In the genomic region with DNA sequence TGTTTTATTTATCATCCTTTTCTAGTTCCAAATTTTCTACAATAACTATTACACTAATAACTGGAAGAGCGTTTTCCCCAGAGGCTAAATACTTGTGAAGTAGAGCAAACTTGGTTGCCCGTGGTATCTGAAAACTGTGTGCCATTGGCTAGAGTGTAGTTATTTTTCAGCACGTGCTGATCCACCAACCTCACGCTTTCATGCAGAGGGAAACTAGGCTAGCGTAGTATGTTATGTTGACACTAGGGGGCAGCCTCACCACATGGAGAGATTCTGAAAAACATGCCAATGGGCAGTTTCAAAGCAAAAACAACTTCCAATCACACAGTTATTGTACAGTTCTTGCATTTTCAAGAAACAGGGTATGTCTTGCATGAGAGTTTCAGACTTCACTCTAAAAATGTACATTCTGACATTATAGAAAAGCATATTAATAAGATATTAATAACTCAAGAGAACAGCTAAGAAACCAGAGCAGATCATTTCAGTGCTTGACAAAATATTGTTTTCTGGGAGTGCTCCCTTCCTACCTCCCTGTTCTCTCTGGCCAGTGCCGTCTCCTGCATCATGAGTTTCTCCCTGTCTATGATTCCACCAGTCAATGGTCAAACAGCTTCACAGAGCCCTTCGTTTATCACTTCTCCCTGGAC, we compare ENCODE assay signal across 8 cellular contexts. TPM values are rescaled to one million over a fixed set of nuclear protein-coding genes. Genes with fewer than 3 reads are reported as not detected.
DNase-seq lines count a peak whose midpoint lies in the region; ATAC-seq and TF ChIP-seq lines count a peak whose summit lies in the region.

No MANE protein-coding gene starts in this region.

- ATAC-seq in IMR-90 (ENCODE audit: low read depth) = peak; percentile 97
- peak; percentile 84 to 91 for ATAC-seq in upper lobe of left lung (ENCODE audit: low FRiP score in 2 of 2)

- no peaks in the 10 kb centered on the region for H3K27me3 ChIP-seq in IMR-90 (ENCODE audit: control insufficient read depth, insufficient read depth, low read length)
- no peaks in the 10 kb centered on the region for H3K27me3 ChIP-seq in upper lobe of left lung

- no peak overlapping the region for H3K9ac ChIP-seq in IMR-90 (ENCODE audit: low read depth, low read length)

- no peak overlapping the region for H4K91ac ChIP-seq in IMR-90 (ENCODE audit: insufficient read depth, low read depth, low read length)

- TF ChIP-seq POLR2A in IMR-90 (IDR thresholded peaks at IDR 0.05; ENCODE audit: low read depth, low read length) = no peak
- no peak for TF ChIP-seq POLR2A in upper lobe of left lung (IDR thresholded peaks at IDR 0.05)

- no peaks in the 10 kb centered on the region for H3K9me1 ChIP-seq in IMR-90 (ENCODE audit: insufficient read depth, low read length)

- no peak overlapping the region for H2BK120ac ChIP-seq in IMR-90 (ENCODE audit: low read depth, low read length)

- in situ Hi-C loops in IMR-90 (cut with MboI; ENCODE audit: low sequenced_read_pairs) = no loop called here

- dilution Hi-C loops in IMR-90 (cut with HindIII; ENCODE audit: low sequenced_read_pairs, unreplicated experiment) = no loop called here

- H3K14ac ChIP-seq in IMR-90 (replicated peaks; ENCODE audit: low read depth, low read length) = no peak overlapping the region

- TF ChIP-seq EP300 in upper lobe of left lung (IDR thresholded peaks at IDR 0.05) = no peak

- peak overlapping the region; percentile 25 for H2AFZ ChIP-seq in IMR-90 (replicated peaks; ENCODE audit: low read length, poor library complexity)

- H3K4me1 ChIP-seq in IMR-90 (ENCODE audit: control insufficient read depth, insufficient read depth, low read length) (peaks cover 3% of the 10 kb centered on the region; the same call in 1 of the 2 replicates), upper lobe of left lung (no peaks in the 10 kb centered on the region)

- H3K18ac ChIP-seq in IMR-90 (ENCODE audit: low read depth, low read length) = no peak overlapping the region

- peak; percentile 18 to 28 for DNase-seq in NCI-H187 (lab: John Stamatoyannopoulos, UW)
- DNase-seq in NCI-H187 treated with DMSO at 0.1 percent for 48 hours (lab: John Stamatoyannopoulos, UW) = no peak
- peak; percentile 75 for DNase-seq in IMR-90
- peak; percentile 80 for DNase-seq in RPMI8226
- peak; percentile 74 to 75 for DNase-seq in activated T-cell treated with anti-CD3 and anti-CD28 coated beads, Interleukin-2, amount 50 U/mL, for 48 hours
- peak; percentile 68 for DNase-seq in fibroblast of the conjunctiva (ENCODE audit: low read depth)
- peak; percentile 41 for DNase-seq in non-pigmented ciliary epithelial cell (ENCODE audit: low read depth)
- peak in 1 of 2 donors; percentile 53 for DNase-seq in upper lobe of left lung

- H2BK15ac ChIP-seq in IMR-90 (ENCODE audit: low read depth, low read length) = no peak overlapping the region

- H2BK5ac ChIP-seq in IMR-90 (ENCODE audit: low read depth, low read length, poor library complexity, severe bottlenecking) = no peak overlapping the region

- H2BK20ac ChIP-seq in IMR-90 (ENCODE audit: low read depth, low read length) = no peak overlapping the region

- no peak overlapping the region for H3K56ac ChIP-seq in IMR-90 (ENCODE audit: extremely low read depth, insufficient read depth, low read length)

- no peak overlapping the region for H2AK9ac ChIP-seq in IMR-90 (replicated peaks; ENCODE audit: low read depth, low read length, poor library complexity)

- H3K23ac ChIP-seq in IMR-90 (ENCODE audit: low read depth, low read length) = no peak overlapping the region

- peak; percentile 93 for TF ChIP-seq CTCF in IMR-90 (conservative IDR thresholded peaks at IDR 0.05; ENCODE audit: low read depth, low read length)
- TF ChIP-seq CTCF in upper lobe of left lung (IDR thresholded peaks at IDR 0.05) = peak; percentile 74 to 86 (median 81)

- peak; percentile 91 for TF ChIP-seq RAD21 in IMR-90 (IDR thresholded peaks at IDR 0.05; ENCODE audit: low read length)

- no peak overlapping the region for H2AK5ac ChIP-seq in IMR-90 (ENCODE audit: low read depth, low read length)

- no peaks in the 10 kb centered on the region for H4K20me1 ChIP-seq in IMR-90 (ENCODE audit: insufficient read depth, low read length)

- no peaks in the 10 kb centered on the region for H3K36me3 ChIP-seq in IMR-90 (ENCODE audit: control insufficient read depth, insufficient read depth, low read length)
- H3K36me3 ChIP-seq in upper lobe of left lung = no peaks in the 10 kb centered on the region

- no peak overlapping the region for H4K5ac ChIP-seq in IMR-90 (ENCODE audit: low read depth, low read length)

- CTCF ChIA-PET in IMR-90 (lab: Yijun Ruan, JAX) = interaction anchor here (0.6 to 2.2 kb wide), 4 partner anchors 9 to 104 kb away, joined by 3 to 8 read pairs (median 5); no protein-coding TSS in a partner anchor

- H4K8ac ChIP-seq in IMR-90 (ENCODE audit: low read depth in 2 of 2, low read length in 2 of 2) = no peak overlapping the region

- 50% methylated on average over 2 of the region's 7 CpGs; no CpG with 5 or more reads in 1 of the 2 experiments for WGBS in IMR-90 (ENCODE audit: extremely low coverage in 2 of 2, insufficient read length in 1 of 2), 2 experiments
- 15 to 18% methylated on average over 7 of the region's 7 CpGs for WGBS in upper lobe of left lung, 2 donors

- H3K9me3 ChIP-seq in IMR-90 (ENCODE audit: control insufficient read depth, insufficient read depth, low read length) (no peaks in the 10 kb centered on the region), upper lobe of left lung (no peaks in the 10 kb centered on the region)

- H3K4me3 ChIP-seq in IMR-90 (ENCODE audit: insufficient read depth, low read depth, low read length) (no peak overlapping the region), upper lobe of left lung (no peak overlapping the region)

- POLR2A ChIA-PET in IMR-90 (lab: Charles Lee; ENCODE audit: unreplicated experiment) = no interaction called here

- no TSS peak for BruUV-seq in IMR-90 (replicated peaks; lab: Mats Ljungman, UMichigan)

- H3K79me1 ChIP-seq in IMR-90 (ENCODE audit: low read depth in 1 of 2, low read length in 2 of 2) = no peaks in the 10 kb centered on the region

- intact Hi-C loops in IMR-90 (cut with micrococcal nuclease) = loop anchor here (1.0 to 5.0 kb wide), 5 partner anchors 71 to 753 kb away; partner anchors contain the start of gene PDE12

- H3K4me2 ChIP-seq in IMR-90 (ENCODE audit: low read depth, low read length) = no peak overlapping the region

- no peak overlapping the region for H3K4ac ChIP-seq in IMR-90 (ENCODE audit: low read depth, low read length)

- H3K27ac ChIP-seq in IMR-90 (ENCODE audit: insufficient read depth, low read length) (no peak overlapping the region), upper lobe of left lung (no peak overlapping the region)

TF ChIP-seq in IMR-90, 13 proteins besides CTCF, POLR2A, EP300 and RAD21:
- TF ChIP-seq ELK1 (IDR thresholded peaks at IDR 0.05; ENCODE audit: borderline replicate concordance, low read depth, low read length) (no peak), FOS (IDR thresholded peaks at IDR 0.05; ENCODE audit: low read depth, low read length) (no peak), RFX5 (IDR thresholded peaks at IDR 0.05; ENCODE audit: low read depth, low read length) (no peak), MAZ (IDR thresholded peaks at IDR 0.05; ENCODE audit: borderline replicate concordance, low read depth, low read length) (no peak), SMC3 (IDR thresholded peaks at IDR 0.05; ENCODE audit: low read depth, low read length) (peak; percentile 58), MXI1 (IDR thresholded peaks at IDR 0.05; ENCODE audit: borderline replicate concordance, low read depth, low read length) (peak; percentile 86), USF2 (IDR thresholded peaks at IDR 0.05; ENCODE audit: low read depth, low read length) (peak; percentile 70), BHLHE40 (IDR thresholded peaks at IDR 0.05; ENCODE audit: low read depth, low read length) (peak; percentile 97)

RNA-seq across cellular contexts. Expression of gene SPATA12, which starts 39.7 kb away (rescaled TPM):
- total RNA-seq in IMR-90 (2012; rRNA removed) (under 0.01 TPM in 1 of 2 replicates, not detected in the other), upper lobe of left lung (1 to 10 TPM in 1 of 6 donors, under 1 TPM in 3, not detected in 2; 0.27 to 1.0 (median 0.36) TPM)
- polyA plus RNA-seq in IMR-90 (2012; rRNA removed) = not detected in 2 replicates
- not detected in 2 replicates for polyA plus RNA-seq in IMR-90 (2012; cell fraction: cytosol; rRNA removed)
- not detected in 2 replicates for polyA plus RNA-seq in IMR-90 (2012; cell fraction: nucleus; rRNA removed; ENCODE audit: low replicate concordance)
